In genomic region chr17:16507918-16508533, GRCh38 we compare ENCODE assay signal across 17 cellular contexts. TPM values are rescaled to one million over a fixed set of nuclear protein-coding genes. Genes with fewer than 3 reads are reported as not detected.
DNase-seq lines count a peak whose midpoint lies in the region; ATAC-seq and TF ChIP-seq lines count a peak whose summit lies in the region.
"Had no signal": no experiment of that assay in that cellular context is flagged by ENCODE, and none has a peak within 500 bp of the region (broad histone marks: within the 10 kb centered on the region; RNA-seq: fewer than 3 reads in every experiment).

No MANE protein-coding gene starts in this region.

- H3K27ac Mint-ChIP-seq in activated CD4-positive, alpha-beta memory T cell treated with anti-CD3 and anti-CD28 coated beads, Interleukin-2, amount 10 ng/mL, durations not matched to agents 7 days and 5 days, result no peak overlapping the region
- H3K27ac Mint-ChIP-seq in CD8-positive, alpha-beta T cell, result no peak overlapping the region
- H3K27ac Mint-ChIP-seq: B cell; CD4-positive, alpha-beta T cell had no signal

- TF ChIP-seq CTCF in colonic mucosa (IDR thresholded peaks at IDR 0.05), result no peak
- no peak for TF ChIP-seq CTCF in thyroid gland (IDR thresholded peaks at IDR 0.05)
- TF ChIP-seq CTCF in CD8-positive, alpha-beta T cell (IDR thresholded peaks at IDR 0.05), result no peak

- H3K9ac ChIP-seq in colonic mucosa (ENCODE audit: low read depth in 2 of 2, low read length in 2 of 2), result peak overlapping the region in 1 of 2 donors; percentile 64

- no peaks in the 10 kb centered on the region for H3K27me3 ChIP-seq in colonic mucosa
- no peaks in the 10 kb centered on the region for H3K27me3 ChIP-seq in thyroid gland
- H3K27me3 ChIP-seq in CD8-positive, alpha-beta T cell (ENCODE audit: insufficient read depth, low read length), result no peaks in the 10 kb centered on the region
- H3K27me3 ChIP-seq: MG63 had no signal

- H3K36me3 Mint-ChIP-seq in activated CD4-positive, alpha-beta memory T cell treated with anti-CD3 and anti-CD28 coated beads, Interleukin-2, amount 10 ng/mL, durations not matched to agents 7 days and 5 days (ENCODE audit: low read depth), result no peaks in the 10 kb centered on the region
- H3K36me3 Mint-ChIP-seq in CD8-positive, alpha-beta T cell, result no peaks in the 10 kb centered on the region

- H3K36me3 ChIP-seq in colonic mucosa (no peaks in the 10 kb centered on the region), thyroid gland (no peaks in the 10 kb centered on the region)
- no peaks in the 10 kb centered on the region for H3K36me3 ChIP-seq in CD8-positive, alpha-beta T cell (ENCODE audit: insufficient read depth, low read length)
- H3K36me3 ChIP-seq: MG63 had no signal

- 62 to 68% methylated on average over 8 of the region's 8 CpGs for WGBS in thyroid gland, 2 donors

- TF ChIP-seq POLR2A in thyroid gland (IDR thresholded peaks at IDR 0.05), result no peak

- H3K4me3 Mint-ChIP-seq in activated CD4-positive, alpha-beta memory T cell treated with anti-CD3 and anti-CD28 coated beads, Interleukin-2, amount 10 ng/mL, durations not matched to agents 7 days and 5 days, result no peak overlapping the region
- no peak overlapping the region for H3K4me3 Mint-ChIP-seq in CD8-positive, alpha-beta T cell
- H3K4me3 Mint-ChIP-seq: B cell; CD4-positive, alpha-beta T cell had no signal

- H3K4me1 ChIP-seq in colonic mucosa (no peaks in the 10 kb centered on the region), thyroid gland (peaks cover 9 to 33% of the 10 kb centered on the region in 2 donors)
- H3K4me1 ChIP-seq in CD8-positive, alpha-beta T cell (ENCODE audit: insufficient read depth, low read length), result no peaks in the 10 kb centered on the region

- intact Hi-C loops in colonic mucosa (cut with DNase I) (no loop called here), left colon (cut with DNase I, micrococcal nuclease) (no loop called here), thyroid gland (cut with DNase I) (no loop called here)
- intact Hi-C loops in CD8-positive, alpha-beta T cell (cut with DNase I, micrococcal nuclease), result no loop called here

- no peak overlapping the region for H3K4me3 ChIP-seq in colonic mucosa
- H3K4me3 ChIP-seq in thyroid gland (replicated peaks in 1 of 3), result no peak overlapping the region
- no peak overlapping the region for H3K4me3 ChIP-seq in CD8-positive, alpha-beta T cell (ENCODE audit: low read depth, low read length)
- H3K4me3 ChIP-seq: MG63 had no signal

- H3K27ac ChIP-seq in colonic mucosa (peak overlapping the region; percentile 42), thyroid gland (peak overlapping the region in 2 of 3 donors; percentile 40 to 80)
- H3K27ac ChIP-seq in CD8-positive, alpha-beta T cell (ENCODE audit: low read depth, low read length), result no peak overlapping the region

- peak; percentile 95 for ATAC-seq in left colon
- no peak for ATAC-seq in CD8-positive, alpha-beta T cell
- no peak for ATAC-seq in GM21423 (IDR thresholded peaks at IDR 0.05; ENCODE audit: unreplicated experiment)

- H3K27me3 Mint-ChIP-seq in activated CD4-positive, alpha-beta memory T cell treated with anti-CD3 and anti-CD28 coated beads, Interleukin-2, amount 10 ng/mL, durations not matched to agents 7 days and 5 days, result peaks cover 3% of the 10 kb centered on the region
- no peaks in the 10 kb centered on the region for H3K27me3 Mint-ChIP-seq in CD8-positive, alpha-beta T cell (ENCODE audit: low read depth)
- H3K27me3 Mint-ChIP-seq: CD4-positive, alpha-beta T cell had no signal

- CTCF ChIA-PET in activated CD4-positive, alpha-beta memory T cell treated with anti-CD3 and anti-CD28 coated beads, Interleukin-2, amount 10 ng/mL, durations not matched to agents 7 days and 5 days (lab: Charles Lee), result interaction anchor here (0.9 kb wide), 1 partner anchor 13 kb away, joined by 3 read pairs; no protein-coding TSS in a partner anchor
- CTCF ChIA-PET in CD8-positive, alpha-beta T cell (lab: Charles Lee), result interaction anchor here (0.8 kb wide), 1 partner anchor 14 kb away, joined by 3 read pairs; no protein-coding TSS in a partner anchor

- H3K9me3 ChIP-seq in colonic mucosa, result no peaks in the 10 kb centered on the region
- no peaks in the 10 kb centered on the region for H3K9me3 ChIP-seq in thyroid gland
- H3K9me3 ChIP-seq in CD8-positive, alpha-beta T cell (ENCODE audit: low read length), result no peaks in the 10 kb centered on the region
- H3K9me3 ChIP-seq: MG63 had no signal

- H3K4me1 Mint-ChIP-seq in activated CD4-positive, alpha-beta memory T cell treated with anti-CD3 and anti-CD28 coated beads, Interleukin-2, amount 10 ng/mL, durations not matched to agents 7 days and 5 days, result peaks cover 8% of the 10 kb centered on the region
- H3K4me1 Mint-ChIP-seq in CD8-positive, alpha-beta T cell (ENCODE audit: low read depth), result no peaks in the 10 kb centered on the region

- peak; percentile 22 for DNase-seq in LoVo (ENCODE audit: low spot score)
- DNase-seq in colonic mucosa, result peak; percentile 59
- DNase-seq in left colon, result peak; percentile 21 to 56
- DNase-seq in thyroid gland, result peak in 1 of 2 donors; percentile 36
- no peak for DNase-seq in activated CD4-positive, alpha-beta memory T cell treated with anti-CD3 and anti-CD28 coated beads, Interleukin-2, amount 10 ng/mL, durations not matched to agents 7 days and 5 days
- DNase-seq in CD8-positive, alpha-beta T cell, result no peak
- DNase-seq: CD4-positive, alpha-beta T cell; DND-41; GDM1; GOT3; KG1; MG63; NCI-H187 treated with DMSO at 0.1 percent for 48 hours; NCI-H774; SIG-M5 had no signal

- POLR2A ChIA-PET in activated CD4-positive, alpha-beta memory T cell treated with anti-CD3 and anti-CD28 coated beads, Interleukin-2, amount 10 ng/mL, durations not matched to agents 7 days and 5 days (lab: Charles Lee), result no interaction called here
- POLR2A ChIA-PET in CD8-positive, alpha-beta T cell (lab: Charles Lee), result no interaction called here

- no peaks in the 10 kb centered on the region for H3K9me3 Mint-ChIP-seq in activated CD4-positive, alpha-beta memory T cell treated with anti-CD3 and anti-CD28 coated beads, Interleukin-2, amount 10 ng/mL, durations not matched to agents 7 days and 5 days
- no peaks in the 10 kb centered on the region for H3K9me3 Mint-ChIP-seq in CD8-positive, alpha-beta T cell
- H3K9me3 Mint-ChIP-seq: CD4-positive, alpha-beta T cell had no signal

RNA-seq across cellular contexts. Expression of gene LRRC75A, which starts 16.0 kb away (rescaled TPM):
- total RNA-seq in colonic mucosa (10 to 100 TPM; 43.2 to 49.4 TPM), left colon (10 to 100 TPM; 62.3 to 75.3 TPM), thyroid gland (10 to 100 TPM in 1 of 4 donors, 1 to 10 TPM in 3; 4.0 to 16.7 (median 7.8) TPM)
- total RNA-seq in activated CD4-positive, alpha-beta memory T cell treated with anti-CD3 and anti-CD28 coated beads, Interleukin-2, amount 10 ng/mL, durations not matched to agents 7 days and 5 days, result 1 to 10 TPM; 1.2 to 1.8 TPM
- total RNA-seq in CD8-positive, alpha-beta T cell, result 1 to 10 TPM; 1.7 TPM

Comparison
In these comparisons a context has a peak if more than half of its experiments do, and no peak if none do; other contexts are left out.
1. DNase-seq: peak in LoVo (single experiment), colonic mucosa (single experiment) and left colon (2 of 2); none in activated CD4-positive, alpha-beta memory T cell treated with anti-CD3 and anti-CD28 coated beads, Interleukin-2, amount 10 ng/mL, durations not matched to agents 7 days and 5 days (single experiment) and CD8-positive, alpha-beta T cell (0 of 7).